8 cellular contexts compared by ENCODE assay signal in genomic region chr1:87024936-87025537, GRCh38.
DNase-seq lines count a peak whose midpoint lies in the region; ATAC-seq, FAIRE-seq and TF ChIP-seq lines count a peak whose summit lies in the region.

No MANE protein-coding gene starts in this region.

- H3K27ac Mint-ChIP-seq in activated B cell treated with CpG ODN at 0.5 μM for 24 hours = no peak overlapping the region
- H3K27ac Mint-ChIP-seq in activated CD4-positive, alpha-beta T cell treated with anti-CD3 and anti-CD28 coated beads, Interleukin-2, amount 10 ng/mL, durations not matched to agents 24 days and 14 days = no peak overlapping the region

- intact Hi-C loops in activated B cell treated with CpG ODN at 0.5 μM for 24 hours (cut with micrococcal nuclease) = loop anchor here (1.0 kb wide), 2 partner anchors 59 to 192 kb away; no protein-coding TSS in a partner anchor
- intact Hi-C loops in activated CD4-positive, alpha-beta T cell treated with anti-CD3 and anti-CD28 coated beads, Interleukin-2, amount 10 ng/mL, durations not matched to agents 24 days and 14 days (cut with micrococcal nuclease) = no loop called here

- no peaks in the 10 kb centered on the region for H3K27me3 Mint-ChIP-seq in activated B cell treated with CpG ODN at 0.5 μM for 24 hours
- no peaks in the 10 kb centered on the region for H3K27me3 Mint-ChIP-seq in activated CD4-positive, alpha-beta T cell treated with anti-CD3 and anti-CD28 coated beads, Interleukin-2, amount 10 ng/mL, durations not matched to agents 24 days and 14 days

- no peaks in the 10 kb centered on the region for H3K36me3 Mint-ChIP-seq in activated B cell treated with CpG ODN at 0.5 μM for 24 hours (ENCODE audit: low read depth)
- no peaks in the 10 kb centered on the region for H3K36me3 Mint-ChIP-seq in activated CD4-positive, alpha-beta T cell treated with anti-CD3 and anti-CD28 coated beads, Interleukin-2, amount 10 ng/mL, durations not matched to agents 24 days and 14 days (ENCODE audit: low read depth)

- CTCF ChIA-PET in activated B cell treated with CpG ODN at 0.5 μM for 24 hours (lab: Charles Lee) = no interaction called here

- peak; percentile 26; the same call in 1 of the 2 replicates for TF ChIP-seq CTCF in GM12874 (IDR thresholded peaks at IDR 0.05; ENCODE audit: insufficient read depth, low read depth, low read length)
- TF ChIP-seq CTCF in activated B cell treated with CpG ODN at 0.5 μM for 24 hours (IDR thresholded peaks at IDR 0.05) = no peak

- H3K4me3 Mint-ChIP-seq in activated B cell treated with CpG ODN at 0.5 μM for 24 hours = no peak overlapping the region
- H3K4me3 Mint-ChIP-seq in activated CD4-positive, alpha-beta T cell treated with anti-CD3 and anti-CD28 coated beads, Interleukin-2, amount 10 ng/mL, durations not matched to agents 24 days and 14 days = no peak overlapping the region

- H3K4me1 Mint-ChIP-seq in activated B cell treated with CpG ODN at 0.5 μM for 24 hours = peaks cover 21% of the 10 kb centered on the region
- no peaks in the 10 kb centered on the region for H3K4me1 Mint-ChIP-seq in activated CD4-positive, alpha-beta T cell treated with anti-CD3 and anti-CD28 coated beads, Interleukin-2, amount 10 ng/mL, durations not matched to agents 24 days and 14 days

- DNase-seq in ACHN = peak; percentile 49
- DNase-seq in NCI-H146 treated with DMSO at 0.1 percent for 48 hours (lab: John Stamatoyannopoulos, UW; ENCODE audit: unreplicated experiment) = peak; percentile 17
- no peak for DNase-seq in activated B cell treated with CpG ODN at 0.5 μM for 24 hours
- no peak for DNase-seq in activated CD4-positive, alpha-beta T cell treated with anti-CD3 and anti-CD28 coated beads, Interleukin-2, amount 10 ng/mL, durations not matched to agents 24 days and 14 days

- H3K9me3 Mint-ChIP-seq in activated B cell treated with CpG ODN at 0.5 μM for 24 hours = no peaks in the 10 kb centered on the region
- no peaks in the 10 kb centered on the region for H3K9me3 Mint-ChIP-seq in activated CD4-positive, alpha-beta T cell treated with anti-CD3 and anti-CD28 coated beads, Interleukin-2, amount 10 ng/mL, durations not matched to agents 24 days and 14 days

- in situ Hi-C loops in ACHN (cut with HindIII; ENCODE audit: low pct_ligation_motif_present, low pct_unique_long_range_greater_than_20kb, low sequenced_read_pairs) = no loop called here

- POLR2A ChIA-PET in activated B cell treated with CpG ODN at 0.5 μM for 24 hours (lab: Charles Lee) = no interaction called here

- FAIRE-seq in islet of Langerhans (lab: Jason Lieb, UNC) = peak; percentile 79

- ATAC-seq in HG02840 (IDR thresholded peaks at IDR 0.05; ENCODE audit: low FRiP score, unreplicated experiment) = peak; percentile 78
- ATAC-seq in activated B cell treated with CpG ODN at 0.5 μM for 24 hours (ENCODE audit: low read depth) = peak; percentile 21
- ATAC-seq in GM21528 (IDR thresholded peaks at IDR 0.05; ENCODE audit: low FRiP score, unreplicated experiment) = no peak

Comparison
In these comparisons a context has a peak if more than half of its experiments do, and no peak if none do; other contexts are left out.
1. DNase-seq: peak in ACHN (single experiment) and NCI-H146 treated with DMSO at 0.1 percent for 48 hours (single experiment); none in activated B cell treated with CpG ODN at 0.5 μM for 24 hours (single experiment) and activated CD4-positive, alpha-beta T cell treated with anti-CD3 and anti-CD28 coated beads, Interleukin-2, amount 10 ng/mL, durations not matched to agents 24 days and 14 days (single experiment).